In genomic region chr10:67691861-67692260, GRCh38 we compare ENCODE assay signal across 6 cellular contexts. TPM values are rescaled to one million over a fixed set of nuclear protein-coding genes. Genes with fewer than 3 reads are reported as not detected.
"Had no signal": no experiment of that assay in that cellular context is flagged by ENCODE, and none has a peak within 500 bp of the region (broad histone marks: within the 10 kb centered on the region; RNA-seq: fewer than 3 reads in every experiment).

No MANE protein-coding gene starts in this region.

RNA-seq across cellular contexts. Expression of gene CTNNA3, which starts 4.1 kb away (rescaled TPM):
- total RNA-seq: naive thymus-derived CD8-positive, alpha-beta T cell; natural killer cell; natural killer cell treated with Interleukin-12 subunit alpha and Interleukin-12 subunit beta and Interleukin-15 and Interleukin-18, amount 100 ng/mL, for 72 hours; osteoblast; pulmonary artery endothelial cell had no signal
- polyA plus RNA-seq: naive thymus-derived CD8-positive, alpha-beta T cell; smooth muscle cell had no signal
